1 cellular context compared by ENCODE assay signal in the genomic region with DNA sequence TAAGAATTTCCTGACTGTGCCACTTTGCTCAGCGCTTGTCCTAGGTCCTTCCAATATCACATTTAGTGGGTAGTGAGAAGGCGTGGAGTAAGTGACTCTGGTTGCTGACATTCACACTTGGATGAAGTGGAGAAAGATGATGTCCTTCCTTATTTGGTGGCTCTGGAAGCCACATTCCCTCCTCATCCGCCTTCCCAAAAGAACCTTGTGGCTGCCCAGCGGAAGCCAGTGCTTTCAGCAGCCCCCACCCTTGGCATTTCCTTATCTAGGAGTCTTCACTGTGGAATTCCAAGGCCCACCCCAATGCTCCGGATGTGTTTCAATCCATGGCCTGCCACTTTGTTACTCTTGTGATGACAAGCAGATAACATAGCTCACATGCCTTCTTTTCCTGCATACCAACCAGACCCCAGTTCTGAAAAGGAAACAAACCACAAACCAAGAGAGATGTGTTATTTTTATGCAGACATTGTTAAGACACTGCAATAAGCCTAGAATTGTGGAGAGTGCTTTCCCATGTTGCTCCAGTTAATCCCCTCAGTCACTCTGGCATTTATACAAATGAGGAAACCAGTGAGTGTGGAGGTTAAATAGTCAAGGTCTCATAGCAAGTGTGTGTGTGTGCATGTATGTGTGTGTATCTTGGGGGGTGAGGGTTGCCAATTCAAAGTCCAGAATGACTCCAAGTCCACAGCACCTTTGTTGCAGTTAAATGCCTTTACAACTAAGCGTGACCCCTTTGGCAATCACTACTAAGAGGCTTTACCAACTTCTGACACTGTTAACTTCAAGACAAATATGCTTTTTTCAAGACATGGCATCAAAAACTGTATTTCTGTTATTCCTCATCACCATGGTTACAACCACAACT.
TF ChIP-seq lines count a peak whose summit lies in the region.

No MANE protein-coding gene starts in this region.

TF ChIP-seq in HepG2, 621 proteins besides CTCF, POLR2A, EP300 and RAD21 (continued from another document and continues in another):
- TF ChIP-seq, protein P1, sequence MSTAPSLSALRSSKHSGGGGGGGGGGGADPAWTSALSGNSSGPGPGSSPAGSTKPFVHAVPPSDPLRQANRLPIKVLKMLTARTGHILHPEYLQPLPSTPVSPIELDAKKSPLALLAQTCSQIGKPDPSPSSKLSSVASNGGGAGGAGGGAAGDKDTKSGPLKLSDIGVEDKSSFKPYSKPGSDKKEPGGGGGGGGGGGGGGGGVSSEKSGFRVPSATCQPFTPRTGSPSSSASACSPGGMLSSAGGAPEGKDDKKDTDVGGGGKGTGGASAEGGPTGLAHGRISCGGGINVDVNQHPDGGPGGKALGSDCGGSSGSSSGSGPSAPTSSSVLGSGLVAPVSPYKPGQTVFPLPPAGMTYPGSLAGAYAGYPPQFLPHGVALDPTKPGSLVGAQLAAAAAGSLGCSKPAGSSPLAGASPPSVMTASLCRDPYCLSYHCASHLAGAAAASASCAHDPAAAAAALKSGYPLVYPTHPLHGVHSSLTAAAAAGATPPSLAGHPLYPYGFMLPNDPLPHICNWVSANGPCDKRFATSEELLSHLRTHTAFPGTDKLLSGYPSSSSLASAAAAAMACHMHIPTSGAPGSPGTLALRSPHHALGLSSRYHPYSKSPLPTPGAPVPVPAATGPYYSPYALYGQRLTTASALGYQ (CRISPR knock-in tag; IDR thresholded peaks at IDR 0.05): 0 out of 2 replicates have a peak, but pooled peaks have one; percentile 30
- TF ChIP-seq ETV6 (CRISPR knock-in tag; conservative IDR thresholded peaks at IDR 0.05): no peak; the same call in 1 of the 2 replicates
- TF ChIP-seq JUN (CRISPR knock-in tag; IDR thresholded peaks at IDR 0.05): peak; percentile 54; the same call in 1 of the 2 replicates
- no peak for TF ChIP-seq ZNF891 (CRISPR knock-in tag; IDR thresholded peaks at IDR 0.05)
- peak; percentile 32; the same call in 1 of the 2 replicates for TF ChIP-seq CEBPB (IDR thresholded peaks at IDR 0.05; ENCODE audit: borderline replicate concordance, low read depth, low read length)
- no peak for TF ChIP-seq SNAPC2 (CRISPR knock-in tag; IDR thresholded peaks at IDR 0.05)
- TF ChIP-seq DR1 (CRISPR knock-in tag; IDR thresholded peaks at IDR 0.05): no peak
- TF ChIP-seq CEBPG (CRISPR knock-in tag; IDR thresholded peaks at IDR 0.05): peak; percentile 68
- peak; percentile 94 for TF ChIP-seq GATAD2A (CRISPR knock-in tag; IDR thresholded peaks at IDR 0.05)
- no peak for TF ChIP-seq NAIF1 (CRISPR knock-in tag; IDR thresholded peaks at IDR 0.05; ENCODE audit: borderline replicate concordance)
- TF ChIP-seq, protein P2, sequence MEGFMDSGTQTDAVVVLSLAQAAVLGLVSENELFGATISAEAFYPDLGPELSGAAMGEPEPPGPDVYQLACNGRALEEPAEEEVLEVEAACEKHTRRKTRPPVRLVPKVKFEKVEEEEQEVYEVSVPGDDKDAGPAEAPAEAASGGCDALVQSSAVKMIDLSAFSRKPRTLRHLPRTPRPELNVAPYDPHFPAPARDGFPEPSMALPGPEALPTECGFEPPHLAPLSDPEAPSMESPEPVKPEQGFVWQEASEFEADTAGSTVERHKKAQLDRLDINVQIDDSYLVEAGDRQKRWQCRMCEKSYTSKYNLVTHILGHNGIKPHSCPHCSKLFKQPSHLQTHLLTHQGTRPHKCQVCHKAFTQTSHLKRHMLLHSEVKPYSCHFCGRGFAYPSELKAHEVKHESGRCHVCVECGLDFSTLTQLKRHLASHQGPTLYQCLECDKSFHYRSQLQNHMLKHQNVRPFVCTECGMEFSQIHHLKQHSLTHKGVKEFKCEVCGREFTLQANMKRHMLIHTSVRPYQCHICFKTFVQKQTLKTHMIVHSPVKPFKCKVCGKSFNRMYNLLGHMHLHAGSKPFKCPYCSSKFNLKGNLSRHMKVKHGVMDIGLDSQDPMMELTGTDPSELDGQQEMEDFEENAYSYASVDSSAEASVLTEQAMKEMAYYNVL (CRISPR knock-in tag; IDR thresholded peaks at IDR 0.05; ENCODE audit: borderline replicate concordance): peak; percentile 62; the same call in 1 of the 2 replicates
- peak; percentile 62; the same call in 1 of the 2 replicates for TF ChIP-seq SOX13 (IDR thresholded peaks at IDR 0.05)
- peak in 1 of 2 experiments; percentile 84; a peak in 2 of 4 replicates for TF ChIP-seq SOX13 (CRISPR knock-in tag; conservative IDR thresholded peaks at IDR 0.05 in 1 of 2, IDR thresholded peaks at IDR 0.05 in 1 of 2)
- TF ChIP-seq, protein P3, sequence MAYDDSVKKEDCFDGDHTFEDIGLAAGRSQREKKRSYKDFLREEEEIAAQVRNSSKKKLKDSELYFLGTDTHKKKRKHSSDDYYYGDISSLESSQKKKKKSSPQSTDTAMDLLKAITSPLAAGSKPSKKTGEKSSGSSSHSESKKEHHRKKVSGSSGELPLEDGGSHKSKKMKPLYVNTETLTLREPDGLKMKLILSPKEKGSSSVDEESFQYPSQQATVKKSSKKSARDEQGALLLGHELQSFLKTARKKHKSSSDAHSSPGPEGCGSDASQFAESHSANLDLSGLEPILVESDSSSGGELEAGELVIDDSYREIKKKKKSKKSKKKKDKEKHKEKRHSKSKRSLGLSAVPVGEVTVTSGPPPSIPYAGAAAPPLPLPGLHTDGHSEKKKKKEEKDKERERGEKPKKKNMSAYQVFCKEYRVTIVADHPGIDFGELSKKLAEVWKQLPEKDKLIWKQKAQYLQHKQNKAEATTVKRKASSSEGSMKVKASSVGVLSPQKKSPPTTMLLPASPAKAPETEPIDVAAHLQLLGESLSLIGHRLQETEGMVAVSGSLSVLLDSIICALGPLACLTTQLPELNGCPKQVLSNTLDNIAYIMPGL (CRISPR knock-in tag; IDR thresholded peaks at IDR 0.05; ENCODE audit: borderline replicate concordance in 1 of 2, low read depth in 1 of 2): 0 out of 4 replicates have a peak, but pooled peaks of 1 of the 2 experiments have one; percentile 11
- no peak for TF ChIP-seq SRSF1 (optimal IDR thresholded peaks at IDR 0.05; ENCODE audit: low read depth, low read length)
- peak; percentile 88 for TF ChIP-seq KDM6A (CRISPR knock-in tag; IDR thresholded peaks at IDR 0.05; ENCODE audit: low read depth)
- TF ChIP-seq, protein P4, sequence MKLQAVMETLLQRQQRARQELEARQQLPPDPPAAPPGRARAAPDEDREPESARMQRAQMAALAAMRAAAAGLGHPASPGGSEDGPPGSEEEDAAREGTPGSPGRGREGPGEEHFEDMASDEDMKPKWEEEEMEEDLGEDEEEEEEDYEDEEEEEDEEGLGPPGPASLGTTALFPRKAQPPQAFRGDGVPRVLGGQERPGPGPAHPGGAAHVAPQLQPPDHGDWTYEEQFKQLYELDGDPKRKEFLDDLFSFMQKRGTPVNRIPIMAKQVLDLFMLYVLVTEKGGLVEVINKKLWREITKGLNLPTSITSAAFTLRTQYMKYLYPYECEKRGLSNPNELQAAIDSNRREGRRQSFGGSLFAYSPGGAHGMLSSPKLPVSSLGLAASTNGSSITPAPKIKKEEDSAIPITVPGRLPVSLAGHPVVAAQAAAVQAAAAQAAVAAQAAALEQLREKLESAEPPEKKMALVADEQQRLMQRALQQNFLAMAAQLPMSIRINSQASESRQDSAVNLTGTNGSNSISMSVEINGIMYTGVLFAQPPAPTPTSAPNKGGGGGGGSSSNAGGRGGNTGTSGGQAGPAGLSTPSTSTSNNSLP (IDR thresholded peaks at IDR 0.05; ENCODE audit: low read depth, low read length): peak; percentile 71; the same call in 1 of the 2 replicates
- TF ChIP-seq, protein P5, sequence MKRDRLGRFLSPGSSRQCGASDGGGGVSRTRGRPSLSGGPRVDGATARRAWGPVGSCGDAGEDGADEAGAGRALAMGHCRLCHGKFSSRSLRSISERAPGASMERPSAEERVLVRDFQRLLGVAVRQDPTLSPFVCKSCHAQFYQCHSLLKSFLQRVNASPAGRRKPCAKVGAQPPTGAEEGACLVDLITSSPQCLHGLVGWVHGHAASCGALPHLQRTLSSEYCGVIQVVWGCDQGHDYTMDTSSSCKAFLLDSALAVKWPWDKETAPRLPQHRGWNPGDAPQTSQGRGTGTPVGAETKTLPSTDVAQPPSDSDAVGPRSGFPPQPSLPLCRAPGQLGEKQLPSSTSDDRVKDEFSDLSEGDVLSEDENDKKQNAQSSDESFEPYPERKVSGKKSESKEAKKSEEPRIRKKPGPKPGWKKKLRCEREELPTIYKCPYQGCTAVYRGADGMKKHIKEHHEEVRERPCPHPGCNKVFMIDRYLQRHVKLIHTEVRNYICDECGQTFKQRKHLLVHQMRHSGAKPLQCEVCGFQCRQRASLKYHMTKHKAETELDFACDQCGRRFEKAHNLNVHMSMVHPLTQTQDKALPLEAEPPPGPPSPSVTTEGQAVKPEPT (CRISPR knock-in tag; IDR thresholded peaks at IDR 0.05; ENCODE audit: low read depth): no peak
- TF ChIP-seq MTA3 (CRISPR knock-in tag; IDR thresholded peaks at IDR 0.05): no peak
- TF ChIP-seq PPARG (CRISPR knock-in tag; conservative IDR thresholded peaks at IDR 0.05): no peak; the same call in 1 of the 2 replicates
- TF ChIP-seq ZNF256 (CRISPR knock-in tag; conservative IDR thresholded peaks at IDR 0.05): no peak
- TF ChIP-seq, protein P6, sequence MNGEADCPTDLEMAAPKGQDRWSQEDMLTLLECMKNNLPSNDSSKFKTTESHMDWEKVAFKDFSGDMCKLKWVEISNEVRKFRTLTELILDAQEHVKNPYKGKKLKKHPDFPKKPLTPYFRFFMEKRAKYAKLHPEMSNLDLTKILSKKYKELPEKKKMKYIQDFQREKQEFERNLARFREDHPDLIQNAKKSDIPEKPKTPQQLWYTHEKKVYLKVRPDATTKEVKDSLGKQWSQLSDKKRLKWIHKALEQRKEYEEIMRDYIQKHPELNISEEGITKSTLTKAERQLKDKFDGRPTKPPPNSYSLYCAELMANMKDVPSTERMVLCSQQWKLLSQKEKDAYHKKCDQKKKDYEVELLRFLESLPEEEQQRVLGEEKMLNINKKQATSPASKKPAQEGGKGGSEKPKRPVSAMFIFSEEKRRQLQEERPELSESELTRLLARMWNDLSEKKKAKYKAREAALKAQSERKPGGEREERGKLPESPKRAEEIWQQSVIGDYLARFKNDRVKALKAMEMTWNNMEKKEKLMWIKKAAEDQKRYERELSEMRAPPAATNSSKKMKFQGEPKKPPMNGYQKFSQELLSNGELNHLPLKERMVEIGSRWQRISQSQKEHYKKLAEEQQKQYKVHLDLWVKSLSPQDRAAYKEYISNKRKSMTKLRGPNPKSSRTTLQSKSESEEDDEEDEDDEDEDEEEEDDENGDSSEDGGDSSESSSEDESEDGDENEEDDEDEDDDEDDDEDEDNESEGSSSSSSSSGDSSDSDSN (CRISPR knock-in tag; IDR thresholded peaks at IDR 0.05): peak; percentile 49; the same call in 1 of the 2 replicates
- no peak for TF ChIP-seq PCBP2 (optimal IDR thresholded peaks at IDR 0.05; ENCODE audit: low read depth, low read length, poor library complexity, severe bottlenecking)
- TF ChIP-seq HNF4G (IDR thresholded peaks at IDR 0.05; ENCODE audit: borderline replicate concordance, low read depth, low read length): peak; percentile 88
- peak; percentile 92 for TF ChIP-seq HNF4G (CRISPR knock-in tag; IDR thresholded peaks at IDR 0.05; ENCODE audit: borderline replicate concordance, low read depth)
- no peak for TF ChIP-seq ZSCAN29 (CRISPR knock-in tag; conservative IDR thresholded peaks at IDR 0.05)
- TF ChIP-seq TRIM24 (CRISPR knock-in tag; IDR thresholded peaks at IDR 0.05): 0 out of 2 replicates have a peak, but pooled peaks have one; percentile 18
- TF ChIP-seq ZMAT3 (CRISPR knock-in tag; conservative IDR thresholded peaks at IDR 0.05): 0 out of 2 replicates have a peak, but pooled peaks have one; percentile 17
- TF ChIP-seq ZBTB7A (CRISPR knock-in tag; IDR thresholded peaks at IDR 0.05): peak; percentile 25; the same call in 1 of the 2 replicates
- 0 out of 2 replicates have a peak, but pooled peaks have one; percentile 75 for TF ChIP-seq WIZ (CRISPR knock-in tag; IDR thresholded peaks at IDR 0.05)
- no peak for TF ChIP-seq ZFP1 (CRISPR knock-in tag; IDR thresholded peaks at IDR 0.05)
- peak; percentile 80; the same call in 1 of the 2 replicates for TF ChIP-seq HMG20B (CRISPR knock-in tag; conservative IDR thresholded peaks at IDR 0.05)
- TF ChIP-seq HOXA7 (CRISPR knock-in tag; IDR thresholded peaks at IDR 0.05): no peak
- peak; percentile 90 for TF ChIP-seq NCOA2 (CRISPR knock-in tag; IDR thresholded peaks at IDR 0.05)
- TF ChIP-seq ZNF589 (CRISPR knock-in tag; conservative IDR thresholded peaks at IDR 0.05): no peak
- TF ChIP-seq, protein P7, sequence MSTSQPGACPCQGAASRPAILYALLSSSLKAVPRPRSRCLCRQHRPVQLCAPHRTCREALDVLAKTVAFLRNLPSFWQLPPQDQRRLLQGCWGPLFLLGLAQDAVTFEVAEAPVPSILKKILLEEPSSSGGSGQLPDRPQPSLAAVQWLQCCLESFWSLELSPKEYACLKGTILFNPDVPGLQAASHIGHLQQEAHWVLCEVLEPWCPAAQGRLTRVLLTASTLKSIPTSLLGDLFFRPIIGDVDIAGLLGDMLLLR (CRISPR knock-in tag; IDR thresholded peaks at IDR 0.05): no peak
- TF ChIP-seq, protein P8, sequence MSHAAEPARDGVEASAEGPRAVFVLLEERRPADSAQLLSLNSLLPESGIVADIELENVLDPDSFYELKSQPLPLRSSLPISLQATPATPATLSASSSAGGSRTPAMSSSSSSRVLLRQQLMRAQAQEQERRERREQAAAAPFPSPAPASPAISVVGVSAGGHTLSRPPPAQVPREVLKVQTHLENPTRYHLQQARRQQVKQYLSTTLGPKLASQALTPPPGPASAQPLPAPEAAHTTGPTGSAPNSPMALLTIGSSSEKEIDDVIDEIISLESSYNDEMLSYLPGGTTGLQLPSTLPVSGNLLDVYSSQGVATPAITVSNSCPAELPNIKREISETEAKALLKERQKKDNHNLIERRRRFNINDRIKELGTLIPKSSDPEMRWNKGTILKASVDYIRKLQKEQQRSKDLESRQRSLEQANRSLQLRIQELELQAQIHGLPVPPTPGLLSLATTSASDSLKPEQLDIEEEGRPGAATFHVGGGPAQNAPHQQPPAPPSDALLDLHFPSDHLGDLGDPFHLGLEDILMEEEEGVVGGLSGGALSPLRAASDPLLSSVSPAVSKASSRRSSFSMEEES (CRISPR knock-in tag; IDR thresholded peaks at IDR 0.05): peak; percentile 74
- TF ChIP-seq, protein P9, sequence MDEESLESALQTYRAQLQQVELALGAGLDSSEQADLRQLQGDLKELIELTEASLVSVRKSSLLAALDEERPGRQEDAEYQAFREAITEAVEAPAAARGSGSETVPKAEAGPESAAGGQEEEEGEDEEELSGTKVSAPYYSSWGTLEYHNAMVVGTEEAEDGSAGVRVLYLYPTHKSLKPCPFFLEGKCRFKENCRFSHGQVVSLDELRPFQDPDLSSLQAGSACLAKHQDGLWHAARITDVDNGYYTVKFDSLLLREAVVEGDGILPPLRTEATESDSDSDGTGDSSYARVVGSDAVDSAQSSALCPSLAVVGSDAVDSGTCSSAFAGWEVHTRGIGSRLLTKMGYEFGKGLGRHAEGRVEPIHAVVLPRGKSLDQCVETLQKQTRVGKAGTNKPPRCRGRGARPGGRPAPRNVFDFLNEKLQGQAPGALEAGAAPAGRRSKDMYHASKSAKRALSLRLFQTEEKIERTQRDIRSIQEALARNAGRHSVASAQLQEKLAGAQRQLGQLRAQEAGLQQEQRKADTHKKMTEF (CRISPR knock-in tag; IDR thresholded peaks at IDR 0.05): peak; percentile 83
- no peak for TF ChIP-seq ZNF333 (CRISPR knock-in tag; IDR thresholded peaks at IDR 0.05; ENCODE audit: borderline replicate concordance)
- no peak for TF ChIP-seq ZNF678 (CRISPR knock-in tag; IDR thresholded peaks at IDR 0.05)
- TF ChIP-seq, protein P10, sequence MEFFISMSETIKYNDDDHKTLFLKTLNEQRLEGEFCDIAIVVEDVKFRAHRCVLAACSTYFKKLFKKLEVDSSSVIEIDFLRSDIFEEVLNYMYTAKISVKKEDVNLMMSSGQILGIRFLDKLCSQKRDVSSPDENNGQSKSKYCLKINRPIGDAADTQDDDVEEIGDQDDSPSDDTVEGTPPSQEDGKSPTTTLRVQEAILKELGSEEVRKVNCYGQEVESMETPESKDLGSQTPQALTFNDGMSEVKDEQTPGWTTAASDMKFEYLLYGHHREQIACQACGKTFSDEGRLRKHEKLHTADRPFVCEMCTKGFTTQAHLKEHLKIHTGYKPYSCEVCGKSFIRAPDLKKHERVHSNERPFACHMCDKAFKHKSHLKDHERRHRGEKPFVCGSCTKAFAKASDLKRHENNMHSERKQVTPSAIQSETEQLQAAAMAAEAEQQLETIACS (CRISPR knock-in tag; IDR thresholded peaks at IDR 0.05): no peak
